In genomic region chr3:172223870-172224269, GRCh38 we compare ENCODE assay signal across 16 cellular contexts.
"Had no signal": no experiment of that assay in that cellular context is flagged by ENCODE, and none has a peak within 500 bp of the region (broad histone marks: within the 10 kb centered on the region; RNA-seq: fewer than 3 reads in every experiment).

No MANE protein-coding gene starts in this region.

- ATAC-seq: activated CD8-positive, alpha-beta T cell treated with anti-CD3 and anti-CD28 coated beads, Interleukin-2, amount 10 ng/mL, durations not matched to agents 7 days and 5 days; activated naive CD4-positive, alpha-beta T cell treated with anti-CD3 and anti-CD28 coated beads, Interleukin-2, amount 50 U/mL, for 72 hours; natural killer cell treated with Interleukin-12 subunit alpha and Interleukin-12 subunit beta and Interleukin-15 and Interleukin-18, amount 100 ng/mL, for 72 hours; right cardiac atrium had no signal

- DNase-seq: activated CD4-positive, alpha-beta T cell treated with anti-CD3 and anti-CD28 coated beads, Interleukin-2, amount 10 ng/mL, durations not matched to agents 24 days and 14 days; activated CD4-positive, CD25-positive, alpha-beta regulatory T cell; activated CD8-positive, alpha-beta memory T cell treated with anti-CD3 and anti-CD28 coated beads, Interleukin-2, amount 50 U/mL, for 4 hours; activated CD8-positive, alpha-beta T cell treated with anti-CD3 and anti-CD28 coated beads, Interleukin-2, amount 10 ng/mL, durations not matched to agents 7 days and 5 days; activated effector memory CD4-positive, alpha-beta T cell treated with anti-CD3 and anti-CD28 coated beads, Interleukin-2, amount 50 U/mL, for 16 hours; activated T-cell treated with anti-CD3 and anti-CD28 coated beads, Interleukin-2, amount 50 U/mL, for 48 hours; colonic mucosa; hippocampal formation; mesendoderm; occipital lobe; right cardiac atrium; stimulated activated CD4-positive, alpha-beta T cell treated with anti-CD3 and anti-CD28 coated beads, Interleukin-4, amount 100 ng/mL, for 24 hours; stimulated activated naive CD4-positive, alpha-beta T cell; substantia nigra had no signal
